Comparison of ENCODE assay signal across 1 cellular context in the genomic region with DNA sequence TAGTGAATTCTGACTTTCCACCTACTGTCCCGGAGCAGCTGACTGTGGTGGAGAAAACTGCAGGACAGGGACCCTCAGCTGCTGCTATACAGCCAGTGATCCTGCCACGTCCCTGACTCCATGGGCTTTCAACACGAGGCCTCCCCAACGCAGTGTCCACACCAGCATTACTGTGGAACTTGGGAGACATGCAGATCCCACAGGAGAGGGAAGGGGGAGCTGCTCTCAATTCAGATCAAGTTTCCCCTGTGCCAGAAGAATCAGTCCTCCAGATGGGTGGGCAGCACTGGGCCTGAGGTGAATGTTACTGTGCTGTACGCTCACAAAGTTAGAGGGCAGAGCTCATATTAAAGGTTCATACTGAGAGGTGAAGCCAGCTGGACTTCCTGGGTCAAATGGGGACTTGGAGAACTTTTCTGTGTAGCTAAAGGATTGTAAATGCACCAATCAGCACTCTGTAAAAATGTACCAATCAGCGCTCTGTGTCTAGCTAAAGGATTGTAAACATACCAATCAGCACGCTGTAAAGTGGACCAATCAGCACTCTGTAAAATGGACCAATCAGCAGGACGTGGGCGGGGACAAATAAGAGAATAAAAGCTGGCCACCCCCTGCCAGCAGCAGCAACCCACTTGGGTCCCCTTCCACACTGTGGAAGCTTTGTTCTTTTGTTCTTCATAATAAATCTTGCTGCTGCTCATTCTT.
TF ChIP-seq lines count a peak whose summit lies in the region.

No MANE protein-coding gene starts in this region.

TF ChIP-seq in HepG2, 621 proteins besides CTCF, POLR2A, EP300 and RAD21:
- peak; percentile 66 for TF ChIP-seq NFYB (CRISPR knock-in tag; IDR thresholded peaks at IDR 0.05)
- peak; percentile 60 for TF ChIP-seq NFYC (CRISPR knock-in tag; IDR thresholded peaks at IDR 0.05)
TF ChIP-seq in HepG2: peak in this region for 2; not testable (repeated sequence) for 619.
